ENCODE assay signal across 9 cellular contexts in the genomic region with DNA sequence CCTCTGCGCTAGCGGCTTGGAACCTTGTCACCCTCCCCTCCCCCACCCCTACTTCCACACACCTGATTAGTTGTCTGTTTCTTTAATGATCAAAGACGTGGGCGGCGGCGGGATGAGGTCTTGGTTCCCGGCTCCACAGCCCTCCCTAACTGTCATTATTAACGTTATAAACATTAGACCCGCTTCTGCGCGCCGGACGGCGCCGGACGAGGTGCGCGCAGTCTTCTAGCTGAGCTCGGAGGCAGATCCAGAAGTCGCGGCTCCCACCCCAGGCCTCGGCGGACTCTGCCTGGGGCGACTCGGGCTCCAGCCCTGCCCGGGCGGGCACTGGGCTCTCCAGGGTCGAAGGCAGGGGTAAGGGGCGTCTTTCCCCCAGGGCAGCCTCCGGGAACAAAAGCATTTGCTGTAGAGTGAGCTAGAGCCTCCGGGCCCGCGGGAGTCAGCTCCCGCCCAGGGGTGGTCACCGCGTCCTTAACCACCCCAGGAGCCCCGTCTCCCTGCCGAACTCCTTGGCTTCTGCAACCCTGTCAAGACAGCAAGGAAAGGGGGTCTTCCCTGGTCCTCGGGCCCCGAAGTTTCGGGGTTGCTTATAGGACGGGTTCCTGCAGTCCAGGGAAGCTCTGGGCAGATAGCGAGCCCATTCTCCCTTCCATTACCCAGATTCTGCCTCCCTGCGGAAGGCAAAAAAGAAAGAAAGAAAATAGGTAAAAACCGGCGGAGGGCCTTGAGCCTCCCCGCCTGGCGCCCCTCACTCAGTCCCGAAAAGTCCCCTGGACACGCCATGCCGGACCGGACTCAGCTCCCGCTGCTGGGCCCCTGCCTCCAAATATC. TPM values are rescaled to one million over a fixed set of nuclear protein-coding genes. Genes with fewer than 3 reads are reported as not detected.
DNase-seq lines count a peak whose midpoint lies in the region; ATAC-seq and TF ChIP-seq lines count a peak whose summit lies in the region.
"Had no signal": no experiment of that assay in that cellular context is flagged by ENCODE, and none has a peak within 500 bp of the region (broad histone marks: within the 10 kb centered on the region; RNA-seq: fewer than 3 reads in every experiment).

No MANE protein-coding gene starts in this region.

- peak; percentile 64 for DNase-seq in activated CD8-positive, alpha-beta memory T cell treated with anti-CD3 and anti-CD28 coated beads for 24 hours
- DNase-seq in activated CD8-positive, alpha-beta memory T cell treated with anti-CD3 and anti-CD28 coated beads, Interleukin-2, amount 50 U/mL, for 4 hours, result no peak
- DNase-seq in astrocyte of the spinal cord (ENCODE audit: low read depth, low spot score), result no peak
- DNase-seq in left lobe of liver (ENCODE audit: low spot score), result no peak
- no peak for DNase-seq in type B pancreatic cell (ENCODE audit: extremely low spot score, unreplicated experiment)
- DNase-seq in T-helper 1 cell, result no peak
- no peak for DNase-seq in CD14-positive monocyte (ENCODE audit: low spot score)
- DNase-seq in activated effector memory CD4-positive, alpha-beta T cell treated with Interleukin-2 at 50 U/mL for 16 hours, result no peak

- H3K4me3 ChIP-seq in astrocyte of the spinal cord (ENCODE audit: low read depth, low read length), result peak overlapping the region; percentile 45
- H3K4me3 ChIP-seq: lung had no signal

- H3K4me1 Mint-ChIP-seq in type B pancreatic cell (ENCODE audit: unreplicated experiment) (peaks cover 22% of the 10 kb centered on the region), CD14-positive monocyte (peaks cover 13% of the 10 kb centered on the region)

- in situ Hi-C loops in astrocyte of the spinal cord (cut with HindIII; ENCODE audit: low sequenced_read_pairs), result no loop called here

- H3K4me3 Mint-ChIP-seq in type B pancreatic cell (peak overlapping the region; percentile 91), CD14-positive monocyte (peak overlapping the region in 1 of 2 donors; percentile 71)

- intact Hi-C loops in CD14-positive monocyte (cut with micrococcal nuclease), result loop anchor here (5.0 kb wide), 1 partner anchor 194 kb away; no protein-coding TSS in a partner anchor

- peaks cover 12% of the 10 kb centered on the region for H3K36me3 Mint-ChIP-seq in type B pancreatic cell
- no peaks in the 10 kb centered on the region for H3K36me3 Mint-ChIP-seq in CD14-positive monocyte

- ATAC-seq in left lobe of liver, result peak; percentile 39

- H3K27me3 Mint-ChIP-seq in type B pancreatic cell (peaks cover 90% of the 10 kb centered on the region), CD14-positive monocyte (ENCODE audit: low read depth in 3 of 3) (peaks cover 73 to 83% (median 82%) of the 10 kb centered on the region in 3 donors)

- H3K9me3 Mint-ChIP-seq in type B pancreatic cell, result no peaks in the 10 kb centered on the region
- H3K9me3 Mint-ChIP-seq in CD14-positive monocyte, result peaks cover 0 to 20% (median 2%) of the 10 kb centered on the region in 7 donors

- H3K27ac Mint-ChIP-seq in type B pancreatic cell (no peak overlapping the region), CD14-positive monocyte (no peak overlapping the region)

- TF ChIP-seq CTCF in astrocyte of the spinal cord (IDR thresholded peaks at IDR 0.05; ENCODE audit: low read depth, low read length), result no peak
- TF ChIP-seq CTCF in type B pancreatic cell (conservative IDR thresholded peaks at IDR 0.05), result no peak
- no peak for TF ChIP-seq CTCF in CD14-positive monocyte (IDR thresholded peaks at IDR 0.05)

RNA-seq across cellular contexts. Expression of a gene that starts 2.2 kb away (rescaled TPM):
- total RNA-seq in left lobe of liver, result 0.30 TPM
- total RNA-seq in type B pancreatic cell (ENCODE audit: low replicate concordance), result 0.59 and 16.9 TPM in 2 replicates
- not detected for polyA plus RNA-seq in CD14-positive monocyte

RNA-seq across cellular contexts. Expression of a gene that starts 45.3 kb away (rescaled TPM):
- total RNA-seq in left lobe of liver (2.3 TPM), type B pancreatic cell (ENCODE audit: low replicate concordance) (0.24 and 41.6 TPM in 2 replicates)
- polyA plus RNA-seq in CD14-positive monocyte, result not detected

RNA-seq across cellular contexts. Expression of a gene that starts 45.8 kb away (rescaled TPM):
- total RNA-seq in left lobe of liver (1.6 TPM), type B pancreatic cell (ENCODE audit: low replicate concordance) (not detected in 2 replicates)
- not detected for polyA plus RNA-seq in CD14-positive monocyte
